Comparison of ENCODE assay signal across 1 cellular context in the genomic region with DNA sequence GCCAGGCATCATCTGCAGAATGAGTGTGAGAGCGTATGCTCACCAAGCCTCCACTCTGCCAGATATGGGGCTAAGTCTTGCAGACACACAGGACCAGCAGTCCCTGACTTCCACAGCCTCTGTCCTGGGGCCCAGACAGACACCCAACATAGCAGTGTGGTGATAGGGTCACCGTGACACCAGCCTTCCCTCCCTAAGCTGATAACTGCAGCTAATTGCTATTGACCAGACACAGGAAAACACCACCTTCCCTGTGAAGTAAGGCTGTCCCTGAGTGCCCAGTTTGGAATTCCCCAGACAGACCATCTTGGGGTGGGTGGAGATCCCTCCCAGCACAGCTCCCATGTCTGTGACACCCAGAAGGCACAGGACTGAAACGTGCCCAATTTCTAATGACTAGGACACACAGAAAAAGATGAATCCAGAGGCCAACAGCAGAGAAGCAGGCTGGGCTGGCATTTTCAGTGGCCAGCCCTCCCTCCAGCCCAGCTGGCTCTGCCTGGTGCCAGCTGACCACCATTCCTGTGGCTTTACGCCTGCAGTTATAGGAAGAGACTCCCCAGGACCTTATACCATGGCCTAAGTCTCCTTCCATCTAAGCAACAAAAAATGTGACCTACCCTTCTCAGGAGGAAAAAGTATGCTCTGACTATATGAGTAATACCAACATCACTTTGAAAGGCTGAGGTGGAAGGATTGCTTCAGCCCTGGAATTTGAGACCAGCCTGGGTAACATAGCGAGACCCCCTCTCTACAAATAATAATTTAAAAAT.
TF ChIP-seq lines count a peak whose summit lies in the region.

No MANE protein-coding gene starts in this region.

TF ChIP-seq in SK-N-SH treated with all-trans-retinoic acid at 6 μM for 48 hours, 23 proteins besides CTCF, POLR2A, EP300 and RAD21 (continued from another document):
- TF ChIP-seq BACH2 (CRISPR knock-in tag; IDR thresholded peaks at IDR 0.05; ENCODE audit: borderline replicate concordance) (no peak), ISL1 (CRISPR knock-in tag; IDR thresholded peaks at IDR 0.05) (no peak), ARNTL (CRISPR knock-in tag; IDR thresholded peaks at IDR 0.05; ENCODE audit: borderline replicate concordance, low read depth) (no peak), OSR1 (CRISPR knock-in tag; IDR thresholded peaks at IDR 0.05) (no peak)
- TF ChIP-seq, protein P1, sequence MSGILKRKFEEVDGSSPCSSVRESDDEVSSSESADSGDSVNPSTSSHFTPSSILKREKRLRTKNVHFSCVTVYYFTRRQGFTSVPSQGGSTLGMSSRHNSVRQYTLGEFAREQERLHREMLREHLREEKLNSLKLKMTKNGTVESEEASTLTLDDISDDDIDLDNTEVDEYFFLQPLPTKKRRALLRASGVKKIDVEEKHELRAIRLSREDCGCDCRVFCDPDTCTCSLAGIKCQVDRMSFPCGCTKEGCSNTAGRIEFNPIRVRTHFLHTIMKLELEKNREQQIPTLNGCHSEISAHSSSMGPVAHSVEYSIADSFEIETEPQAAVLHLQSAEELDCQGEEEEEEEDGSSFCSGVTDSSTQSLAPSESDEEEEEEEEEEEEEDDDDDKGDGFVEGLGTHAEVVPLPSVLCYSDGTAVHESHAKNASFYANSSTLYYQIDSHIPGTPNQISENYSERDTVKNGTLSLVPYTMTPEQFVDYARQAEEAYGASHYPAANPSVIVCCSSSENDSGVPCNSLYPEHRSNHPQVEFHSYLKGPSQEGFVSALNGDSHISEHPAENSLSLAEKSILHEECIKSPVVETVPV (CRISPR knock-in tag; IDR thresholded peaks at IDR 0.05) = no peak
